In the genomic region with DNA sequence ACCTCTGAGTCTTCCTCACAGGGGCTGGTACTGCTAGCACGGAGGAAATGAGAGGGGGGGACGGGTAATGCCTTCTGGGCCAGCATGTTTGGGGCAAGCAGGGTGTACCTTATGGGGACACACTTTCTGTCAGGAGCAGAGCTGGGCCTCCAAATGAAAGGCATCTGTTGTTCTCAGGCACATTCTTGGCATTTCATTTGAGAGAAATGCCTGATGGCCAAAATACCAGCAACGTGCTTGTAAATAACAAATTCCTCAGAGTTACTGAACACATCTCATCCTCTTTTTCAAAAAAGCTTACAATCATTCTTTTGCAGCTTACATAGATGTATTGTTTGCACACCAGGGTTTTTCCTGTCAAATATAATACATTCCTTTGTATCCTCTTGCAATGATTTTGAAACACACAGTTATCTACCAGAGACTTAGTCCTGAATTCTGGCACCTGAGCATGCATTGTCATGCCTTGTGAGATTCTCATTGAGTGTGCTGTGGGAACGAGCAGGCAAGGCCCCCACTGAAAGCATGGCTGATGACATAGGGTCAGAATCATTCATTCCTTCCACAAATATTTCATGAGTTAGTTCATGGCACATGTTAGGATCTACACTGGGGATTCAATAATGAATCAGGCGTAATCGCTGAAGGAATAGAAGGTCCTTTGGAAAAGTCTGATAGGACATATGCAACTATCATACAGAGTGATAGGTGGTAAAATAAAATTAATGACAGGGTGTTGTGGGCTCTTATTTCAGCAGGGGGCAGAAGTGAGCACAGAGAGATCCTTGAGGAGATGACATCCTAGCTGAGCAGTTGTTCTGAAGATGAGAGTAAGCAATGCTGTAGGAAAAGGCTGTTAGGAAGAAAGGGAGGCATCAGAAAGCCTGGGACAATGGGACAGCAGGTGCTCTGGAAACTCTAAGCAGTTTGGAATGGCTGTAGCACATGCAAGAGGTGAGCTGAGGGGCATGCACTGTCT, we compare ENCODE assay signal across 8 cellular contexts.
DNase-seq lines count a peak whose midpoint lies in the region; ATAC-seq, FAIRE-seq and TF ChIP-seq lines count a peak whose summit lies in the region.

No MANE protein-coding gene starts in this region.

- no peak overlapping the region for H3K4me2 ChIP-seq in keratinocyte (ENCODE audit: control insufficient read depth, extremely low read depth, insufficient read depth, low read depth, low read length)

- H3K9me3 Mint-ChIP-seq in activated CD8-positive, alpha-beta T cell treated with anti-CD3 and anti-CD28 coated beads, Interleukin-2, amount 10 ng/mL, durations not matched to agents 7 days and 5 days (ENCODE audit: insufficient read depth): no peaks in the 10 kb centered on the region

- H3K9me3 ChIP-seq in keratinocyte (ENCODE audit: control insufficient read depth, low read depth, low read length): no peaks in the 10 kb centered on the region

- H2AFZ ChIP-seq in keratinocyte (ENCODE audit: control insufficient read depth, low read length): no peak overlapping the region

- no peak overlapping the region for H3K27ac Mint-ChIP-seq in activated CD8-positive, alpha-beta T cell treated with anti-CD3 and anti-CD28 coated beads, Interleukin-2, amount 10 ng/mL, durations not matched to agents 7 days and 5 days

- dilution Hi-C loops in keratinocyte (cut with MboI; ENCODE audit: extremely low pct_ligation_motif_present, low sequenced_read_pairs): no loop called here

- no peaks in the 10 kb centered on the region for H3K4me1 ChIP-seq in keratinocyte (ENCODE audit: control insufficient read depth, extremely low read depth, insufficient read depth, low read length)

- POLR2A ChIA-PET in activated CD8-positive, alpha-beta T cell treated with anti-CD3 and anti-CD28 coated beads, Interleukin-2, amount 10 ng/mL, durations not matched to agents 7 days and 5 days (lab: Charles Lee): interaction anchor here (0.6 kb wide), 1 partner anchor 827 kb away, joined by 3 read pairs; no protein-coding TSS in a partner anchor

- no peaks in the 10 kb centered on the region for H3K4me1 Mint-ChIP-seq in activated CD8-positive, alpha-beta T cell treated with anti-CD3 and anti-CD28 coated beads, Interleukin-2, amount 10 ng/mL, durations not matched to agents 7 days and 5 days (ENCODE audit: low read depth)

- ATAC-seq in activated CD8-positive, alpha-beta T cell treated with anti-CD3 and anti-CD28 coated beads, Interleukin-2, amount 10 ng/mL, durations not matched to agents 7 days and 5 days: no peak
- ATAC-seq in HG03039 (IDR thresholded peaks at IDR 0.05; ENCODE audit: unreplicated experiment) (no peak), GM21526 (IDR thresholded peaks at IDR 0.05; ENCODE audit: low FRiP score, unreplicated experiment) (no peak)

- H3K9ac ChIP-seq in keratinocyte (ENCODE audit: control insufficient read depth, extremely low read depth, insufficient read depth, low read length): no peak overlapping the region

- H3K79me2 ChIP-seq in keratinocyte (ENCODE audit: control insufficient read depth, insufficient read depth, low read length): no peaks in the 10 kb centered on the region

- peak; percentile 44 to 64 (median 58) for TF ChIP-seq CTCF in keratinocyte (optimal IDR thresholded peaks at IDR 0.05 in 1 of 3, IDR thresholded peaks at IDR 0.05 in 1 of 3, conservative IDR thresholded peaks at IDR 0.05 in 1 of 3; ENCODE audit: extremely low read depth in 1 of 3, insufficient read depth in 2 of 3, low read length in 3 of 3)

- no peak overlapping the region for H3K4me3 ChIP-seq in H7 (ENCODE audit: insufficient read depth, low read depth, low read length)
- no peak overlapping the region for H3K4me3 ChIP-seq in keratinocyte (ENCODE audit: control insufficient read depth in 2 of 3, extremely low read depth in 1 of 3, insufficient read depth in 2 of 3, low read depth in 1 of 3, low read length in 3 of 3)

- no peaks in the 10 kb centered on the region for H3K36me3 Mint-ChIP-seq in activated CD8-positive, alpha-beta T cell treated with anti-CD3 and anti-CD28 coated beads, Interleukin-2, amount 10 ng/mL, durations not matched to agents 7 days and 5 days (ENCODE audit: low read depth)

- no peaks in the 10 kb centered on the region for H3K27me3 ChIP-seq in H7 (ENCODE audit: control insufficient read depth, insufficient read depth, low read length)
- no peaks in the 10 kb centered on the region for H3K27me3 ChIP-seq in keratinocyte (ENCODE audit: control insufficient read depth, extremely low read depth, insufficient read depth, low read length)

- FAIRE-seq in keratinocyte (lab: Jason Lieb, UNC): peak; percentile 80

- no peaks in the 10 kb centered on the region for H4K20me1 ChIP-seq in keratinocyte (ENCODE audit: control insufficient read depth, extremely low read depth, insufficient read depth, low read length)

- H3K27me3 Mint-ChIP-seq in activated CD8-positive, alpha-beta T cell treated with anti-CD3 and anti-CD28 coated beads, Interleukin-2, amount 10 ng/mL, durations not matched to agents 7 days and 5 days (ENCODE audit: low read depth): no peaks in the 10 kb centered on the region

- no peak overlapping the region for H3K27ac ChIP-seq in keratinocyte (ENCODE audit: control insufficient read depth, insufficient read depth, low read length)

- no peaks in the 10 kb centered on the region for H3K9me1 ChIP-seq in keratinocyte (ENCODE audit: control insufficient read depth, extremely low read depth, insufficient read depth, low read length)

- H3K36me3 ChIP-seq in H7 (replicated peaks; ENCODE audit: control insufficient read depth, insufficient read depth, low read length): no peaks in the 10 kb centered on the region
- H3K36me3 ChIP-seq in keratinocyte (ENCODE audit: control insufficient read depth in 2 of 2, extremely low read depth in 1 of 2, insufficient read depth in 2 of 2, low read length in 2 of 2): no peaks in the 10 kb centered on the region

- CTCF ChIA-PET in activated CD8-positive, alpha-beta T cell treated with anti-CD3 and anti-CD28 coated beads, Interleukin-2, amount 10 ng/mL, durations not matched to agents 7 days and 5 days (lab: Charles Lee): interaction anchor here (0.7 kb wide), 2 partner anchors 710 kb away, joined by 3 read pairs; no protein-coding TSS in a partner anchor

- DNase-seq in AG08396 (ENCODE audit: low spot score): peak; percentile 40
- peak; percentile 46 for DNase-seq in H7
- DNase-seq in activated CD8-positive, alpha-beta T cell treated with anti-CD3 and anti-CD28 coated beads, Interleukin-2, amount 10 ng/mL, durations not matched to agents 7 days and 5 days: peak; percentile 20
- DNase-seq in keratinocyte (ENCODE audit: low read depth, low spot score): no peak
- DNase-seq in stimulated activated naive CD4-positive, alpha-beta T cell (lab: John Stamatoyannopoulos, UW): no peak
- no peak for DNase-seq in MV-4-11 (lab: John Stamatoyannopoulos, UW)

- no peak overlapping the region for H3K4me3 Mint-ChIP-seq in activated CD8-positive, alpha-beta T cell treated with anti-CD3 and anti-CD28 coated beads, Interleukin-2, amount 10 ng/mL, durations not matched to agents 7 days and 5 days

Comparison
In these comparisons a context has a peak if more than half of its experiments do, and no peak if none do; other contexts are left out.
1. DNase-seq: peak in AG08396 (single experiment), H7 (single experiment) and activated CD8-positive, alpha-beta T cell treated with anti-CD3 and anti-CD28 coated beads, Interleukin-2, amount 10 ng/mL, durations not matched to agents 7 days and 5 days (single experiment); none in keratinocyte (single experiment), stimulated activated naive CD4-positive, alpha-beta T cell (0 of 6) and MV-4-11 (single experiment).